ENCODE assay signal across 8 cellular contexts in genomic region chr11:75554258-75555022, GRCh38. TPM values are rescaled to one million over a fixed set of nuclear protein-coding genes. Genes with fewer than 3 reads are reported as not detected.
A peak's percentile ranks its signal among the peaks of the same experiment; 100 is the strongest.
DNase-seq lines count a peak whose midpoint lies in the region; ATAC-seq and TF ChIP-seq lines count a peak whose summit lies in the region.

No MANE protein-coding gene starts in this region.

- TF ChIP-seq CTCF in foreskin fibroblast (IDR thresholded peaks at IDR 0.05; ENCODE audit: low read depth, low read length), result no peak

- peak; percentile 53 for DNase-seq in G401 (ENCODE audit: low spot score)
- DNase-seq in SK-N-MC (ENCODE audit: low read depth, low spot score), result no peak
- peak; percentile 99 to 100 for DNase-seq in foreskin fibroblast
- DNase-seq in nucleus accumbens (lab: John Stamatoyannopoulos, UW), result peak; percentile 27 to 98 (median 92)
- DNase-seq in activated CD8-positive, alpha-beta T cell treated with anti-CD3 and anti-CD28 coated beads, Interleukin-2, amount 10 ng/mL, durations not matched to agents 7 days and 5 days, result no peak
- no peak for DNase-seq in D341Med (ENCODE audit: low spot score)
- no peak for DNase-seq in activated CD4-positive, alpha-beta T cell treated with anti-CD3 and anti-CD28 coated beads for 48 hours
- DNase-seq in NOMO-1 treated with dmso at 0.1 percent for 144 hours (lab: John Stamatoyannopoulos, UW; ENCODE audit: unreplicated experiment), result no peak

- H3K4me1 Mint-ChIP-seq in activated CD8-positive, alpha-beta T cell treated with anti-CD3 and anti-CD28 coated beads, Interleukin-2, amount 10 ng/mL, durations not matched to agents 7 days and 5 days (ENCODE audit: low read depth), result peaks cover under 1% of the 10 kb centered on the region

- H3K9me3 Mint-ChIP-seq in activated CD8-positive, alpha-beta T cell treated with anti-CD3 and anti-CD28 coated beads, Interleukin-2, amount 10 ng/mL, durations not matched to agents 7 days and 5 days (ENCODE audit: insufficient read depth), result no peaks in the 10 kb centered on the region

- peak overlapping the region; percentile 43 for H3K9ac ChIP-seq in SK-N-MC (ENCODE audit: insufficient read length)

- no peaks in the 10 kb centered on the region for H3K36me3 Mint-ChIP-seq in activated CD8-positive, alpha-beta T cell treated with anti-CD3 and anti-CD28 coated beads, Interleukin-2, amount 10 ng/mL, durations not matched to agents 7 days and 5 days (ENCODE audit: low read depth)

- no peak overlapping the region for H3K27ac Mint-ChIP-seq in activated CD8-positive, alpha-beta T cell treated with anti-CD3 and anti-CD28 coated beads, Interleukin-2, amount 10 ng/mL, durations not matched to agents 7 days and 5 days

- H3K36me3 ChIP-seq in SK-N-MC (ENCODE audit: insufficient read depth, low read length), result no peaks in the 10 kb centered on the region

- POLR2A ChIA-PET in activated CD8-positive, alpha-beta T cell treated with anti-CD3 and anti-CD28 coated beads, Interleukin-2, amount 10 ng/mL, durations not matched to agents 7 days and 5 days (lab: Charles Lee), result no interaction called here

- in situ Hi-C loops in G401 (cut with HindIII; ENCODE audit: low sequenced_read_pairs), result no loop called here

- no peak overlapping the region for H3K4me3 Mint-ChIP-seq in activated CD8-positive, alpha-beta T cell treated with anti-CD3 and anti-CD28 coated beads, Interleukin-2, amount 10 ng/mL, durations not matched to agents 7 days and 5 days

- no peaks in the 10 kb centered on the region for H3K27me3 Mint-ChIP-seq in activated CD8-positive, alpha-beta T cell treated with anti-CD3 and anti-CD28 coated beads, Interleukin-2, amount 10 ng/mL, durations not matched to agents 7 days and 5 days (ENCODE audit: low read depth)

- peak overlapping the region; percentile 83 for H3K27ac ChIP-seq in SK-N-MC

- no peak for ATAC-seq in activated CD8-positive, alpha-beta T cell treated with anti-CD3 and anti-CD28 coated beads, Interleukin-2, amount 10 ng/mL, durations not matched to agents 7 days and 5 days

- H3K4me3 ChIP-seq in SK-N-MC, result no peak overlapping the region
- H3K4me3 ChIP-seq in foreskin fibroblast (ENCODE audit: low read depth in 1 of 2, low read length in 2 of 2), result peak overlapping the region; percentile 10 to 33

- CTCF ChIA-PET in activated CD8-positive, alpha-beta T cell treated with anti-CD3 and anti-CD28 coated beads, Interleukin-2, amount 10 ng/mL, durations not matched to agents 7 days and 5 days (lab: Charles Lee), result interaction anchor here (1.4 to 1.5 kb wide), 3 partner anchors 21 to 110 kb away, joined by 3 to 6 read pairs (median 4); no protein-coding TSS in a partner anchor

- no peaks in the 10 kb centered on the region for H3K9me3 ChIP-seq in SK-N-MC (ENCODE audit: low read depth, low read length)

RNA-seq across cellular contexts. Expression of gene SERPINH1, which starts 7.6 kb away (rescaled TPM):
- total RNA-seq in G401 (2014; rRNA removed; shearing (Covaris generic)), result 721 and 818 TPM in 2 replicates
- 10 to 100 TPM in 1 of 2 experiments, 1 to 10 TPM in 1; 9.3 to 10.8 TPM for total RNA-seq in activated CD8-positive, alpha-beta T cell treated with anti-CD3 and anti-CD28 coated beads, Interleukin-2, amount 10 ng/mL, durations not matched to agents 7 days and 5 days

RNA-seq across cellular contexts. Expression of gene GDPD5, which starts 28.7 kb away (rescaled TPM):
- 4.6 and 10.8 TPM in 2 replicates for total RNA-seq in G401 (2014; rRNA removed; shearing (Covaris generic))
- total RNA-seq in activated CD8-positive, alpha-beta T cell treated with anti-CD3 and anti-CD28 coated beads, Interleukin-2, amount 10 ng/mL, durations not matched to agents 7 days and 5 days, result 10 to 100 TPM; 23.1 to 26.6 TPM

Comparison
In these comparisons a context has a peak if more than half of its experiments do, and no peak if none do; other contexts are left out.
1. DNase-seq: peak in G401 (single experiment), foreskin fibroblast (2 of 2) and nucleus accumbens (56 of 56); none in SK-N-MC (single experiment), activated CD8-positive, alpha-beta T cell treated with anti-CD3 and anti-CD28 coated beads, Interleukin-2, amount 10 ng/mL, durations not matched to agents 7 days and 5 days (single experiment), D341Med (single experiment), activated CD4-positive, alpha-beta T cell treated with anti-CD3 and anti-CD28 coated beads for 48 hours (single experiment) and NOMO-1 treated with dmso at 0.1 percent for 144 hours (single experiment).
2. RNA of gene SERPINH1, which starts 7.6 kb away (total RNA-seq): 721 to 818 TPM in G401; 9.3 to 10.8 TPM in activated CD8-positive, alpha-beta T cell treated with anti-CD3 and anti-CD28 coated beads, Interleukin-2, amount 10 ng/mL, durations not matched to agents 7 days and 5 days; every median in the first group is over 10 times any median in the second.